ENCODE assay signal across 1 cellular context in genomic region chr7:44709945-44710596, GRCh38.
TF ChIP-seq lines count a peak whose summit lies in the region.

No MANE protein-coding gene starts in this region.

TF ChIP-seq in HCT116, 20 proteins besides CTCF, POLR2A, EP300 and RAD21 (continued from another document):
- no peak for TF ChIP-seq MAX (IDR thresholded peaks at IDR 0.05)
- no peak for TF ChIP-seq CEBPB (IDR thresholded peaks at IDR 0.05; ENCODE audit: low read depth)
- TF ChIP-seq SRF (IDR thresholded peaks at IDR 0.05; ENCODE audit: low read depth) = no peak
- TF ChIP-seq TCF7L2 (IDR thresholded peaks at IDR 0.05; ENCODE audit: borderline replicate concordance, extremely low read depth, insufficient read depth, insufficient read length) = no peak
- no peak for TF ChIP-seq EZH2 (IDR thresholded peaks at IDR 0.05)
- TF ChIP-seq ZNF274 (IDR thresholded peaks at IDR 0.05; ENCODE audit: low read depth, low read length) = no peak
- TF ChIP-seq CBX3 (IDR thresholded peaks at IDR 0.05; ENCODE audit: low read depth) = no peak
- no peak for TF ChIP-seq YY1 (IDR thresholded peaks at IDR 0.05; ENCODE audit: extremely low read depth, insufficient replicate concordance, low read depth, low read length)
- TF ChIP-seq ZFX (IDR thresholded peaks at IDR 0.05) = no peak
- TF ChIP-seq FOSL1 (IDR thresholded peaks at IDR 0.05; ENCODE audit: low read depth) = no peak
- TF ChIP-seq SP1 (IDR thresholded peaks at IDR 0.05; ENCODE audit: low read depth) = no peak
- no peak for TF ChIP-seq EGR1 (IDR thresholded peaks at IDR 0.05; ENCODE audit: low read depth)
- TF ChIP-seq SIN3A (IDR thresholded peaks at IDR 0.05; ENCODE audit: low read depth) = no peak
